8 cellular contexts compared by ENCODE assay signal in the genomic region with DNA sequence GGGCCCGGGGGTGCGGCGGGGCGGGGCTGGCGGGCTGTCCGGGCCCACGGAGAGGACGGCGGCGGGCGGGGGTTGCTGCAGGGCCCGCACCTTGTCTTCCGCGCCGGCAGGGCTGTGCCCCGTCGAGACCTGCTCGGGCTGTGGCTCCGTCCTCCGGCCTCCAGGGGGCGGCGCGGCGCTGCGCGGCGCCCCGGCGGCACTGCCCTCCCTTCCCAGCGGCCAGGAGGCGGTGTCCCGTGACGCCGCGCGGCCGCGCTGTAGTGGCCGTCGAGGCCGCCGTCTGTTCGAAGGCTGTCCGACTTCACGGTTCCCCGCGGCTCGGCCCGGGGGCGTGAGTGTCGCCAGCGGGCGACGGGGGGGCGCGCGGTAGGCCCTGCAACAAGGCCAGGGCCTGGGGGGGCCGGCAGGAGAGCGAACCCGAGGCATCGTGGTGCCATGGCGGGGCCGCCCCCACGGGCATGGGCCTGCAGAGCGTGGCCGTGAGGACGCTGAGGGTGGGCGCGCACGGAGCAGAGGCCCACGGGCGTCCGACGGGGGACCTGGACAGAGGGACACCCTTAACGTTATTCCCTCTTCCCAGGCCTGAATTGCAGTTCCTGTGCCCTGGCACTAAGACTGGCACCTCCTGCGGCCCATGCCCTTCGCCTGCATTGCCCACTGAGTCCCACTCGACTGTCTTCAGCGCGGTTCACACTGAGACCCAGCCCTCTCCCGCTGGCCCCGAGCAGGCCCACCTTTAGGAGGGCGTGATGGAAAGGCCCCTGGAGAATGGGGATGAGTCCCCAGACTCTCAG. TPM values are rescaled to one million over a fixed set of nuclear protein-coding genes. Genes with fewer than 3 reads are reported as not detected.
DNase-seq lines count a peak whose midpoint lies in the region; ATAC-seq, FAIRE-seq and TF ChIP-seq lines count a peak whose summit lies in the region.

A gene with protein sequence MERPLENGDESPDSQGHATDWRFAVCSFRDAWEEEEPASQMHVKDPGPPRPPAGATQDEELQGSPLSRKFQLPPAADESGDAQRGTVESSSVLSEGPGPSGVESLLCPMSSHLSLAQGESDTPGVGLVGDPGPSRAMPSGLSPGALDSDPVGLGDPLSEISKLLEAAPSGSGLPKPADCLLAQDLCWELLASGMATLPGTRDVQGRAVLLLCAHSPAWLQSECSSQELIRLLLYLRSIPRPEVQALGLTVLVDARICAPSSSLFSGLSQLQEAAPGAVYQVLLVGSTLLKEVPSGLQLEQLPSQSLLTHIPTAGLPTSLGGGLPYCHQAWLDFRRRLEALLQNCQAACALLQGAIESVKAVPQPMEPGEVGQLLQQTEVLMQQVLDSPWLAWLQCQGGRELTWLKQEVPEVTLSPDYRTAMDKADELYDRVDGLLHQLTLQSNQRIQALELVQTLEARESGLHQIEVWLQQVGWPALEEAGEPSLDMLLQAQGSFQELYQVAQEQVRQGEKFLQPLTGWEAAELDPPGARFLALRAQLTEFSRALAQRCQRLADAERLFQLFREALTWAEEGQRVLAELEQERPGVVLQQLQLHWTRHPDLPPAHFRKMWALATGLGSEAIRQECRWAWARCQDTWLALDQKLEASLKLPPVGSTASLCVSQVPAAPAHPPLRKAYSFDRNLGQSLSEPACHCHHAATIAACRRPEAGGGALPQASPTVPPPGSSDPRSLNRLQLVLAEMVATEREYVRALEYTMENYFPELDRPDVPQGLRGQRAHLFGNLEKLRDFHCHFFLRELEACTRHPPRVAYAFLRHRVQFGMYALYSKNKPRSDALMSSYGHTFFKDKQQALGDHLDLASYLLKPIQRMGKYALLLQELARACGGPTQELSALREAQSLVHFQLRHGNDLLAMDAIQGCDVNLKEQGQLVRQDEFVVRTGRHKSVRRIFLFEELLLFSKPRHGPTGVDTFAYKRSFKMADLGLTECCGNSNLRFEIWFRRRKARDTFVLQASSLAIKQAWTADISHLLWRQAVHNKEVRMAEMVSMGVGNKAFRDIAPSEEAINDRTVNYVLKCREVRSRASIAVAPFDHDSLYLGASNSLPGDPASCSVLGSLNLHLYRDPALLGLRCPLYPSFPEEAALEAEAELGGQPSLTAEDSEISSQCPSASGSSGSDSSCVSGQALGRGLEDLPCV (plus strand): TSS at position 237 of the 794 bp plus-strand sequence. CDS start 513 bp downstream, at position 750.

- FAIRE-seq in GM19239 (lab: Jason Lieb, UNC), result peak; percentile 56

- peaks cover 6 to 26% (median 21%) of the 10 kb centered on the region in 7 donors for H3K4me1 Mint-ChIP-seq in naive thymus-derived CD4-positive, alpha-beta T cell

- H3K4me2 ChIP-seq in BLaER1 treated with 17β-estradiol and CSF1 and Interleukin-3, amounts not matched to agents 10 nM and 100 nM, result peak within 1 kb of the TSS; percentile 86 to 99 (median 97)
- H3K4me2 ChIP-seq in OCI-LY1 (ENCODE audit: low read length), result peak within 1 kb of the TSS; percentile 72

- H3K27ac ChIP-seq in BLaER1 treated with 17β-estradiol and CSF1 and Interleukin-3, amounts not matched to agents 10 nM and 100 nM, result peak within 1 kb of the TSS; percentile 19 to 77 (median 72); a peak in 21 of 22 replicates
- H3K27ac ChIP-seq in OCI-LY1 (ENCODE audit: low read depth, low read length, poor library complexity, severe bottlenecking) (no peak within 1 kb of the TSS), esophagus squamous epithelium (peak within 1 kb of the TSS; percentile 46 to 83 (median 76))
- peak within 1 kb of the TSS; percentile 72 for H3K27ac ChIP-seq in naive thymus-derived CD4-positive, alpha-beta T cell (ENCODE audit: low read depth, low read length)

- ATAC-seq in HG03571 (IDR thresholded peaks at IDR 0.05; ENCODE audit: unreplicated experiment), result peak; percentile 71
- peak; percentile 98 for ATAC-seq in naive thymus-derived CD4-positive, alpha-beta T cell

- peak within 1 kb of the TSS; percentile 62 to 93 (median 78) for H3K27ac Mint-ChIP-seq in naive thymus-derived CD4-positive, alpha-beta T cell

- POLR2A ChIA-PET in naive thymus-derived CD4-positive, alpha-beta T cell (lab: Charles Lee), result no interaction called here

- CTCF ChIA-PET in naive thymus-derived CD4-positive, alpha-beta T cell (lab: Charles Lee), result no interaction called here

- peak within 1 kb of the TSS; percentile 52 to 71 (median 62) for H3K4me3 ChIP-seq in BLaER1 treated with 17β-estradiol and CSF1 and Interleukin-3, amounts not matched to agents 10 nM and 100 nM
- H3K4me3 ChIP-seq in OCI-LY1 (ENCODE audit: low read depth, low read length, poor library complexity, severe bottlenecking), result peak within 1 kb of the TSS; percentile 78
- peak within 1 kb of the TSS; percentile 53 to 83 (median 70) for H3K4me3 ChIP-seq in esophagus squamous epithelium
- peak within 1 kb of the TSS; percentile 70 for H3K4me3 ChIP-seq in naive thymus-derived CD4-positive, alpha-beta T cell (ENCODE audit: low read length)

- DNase-seq in GM19239 (ENCODE audit: insufficient read length, low spot score) (peak; percentile 98), activated T-cell treated with anti-CD3 and anti-CD28 coated beads for 4 hours (peak; percentile 67), esophagus squamous epithelium (lab: John Stamatoyannopoulos, UW) (no peak)
- DNase-seq in naive thymus-derived CD4-positive, alpha-beta T cell, result peak in 8 of 9 donors; percentile 61 to 79 (median 73)
- peak; percentile 59 to 76 (median 70) for DNase-seq in stimulated activated naive CD4-positive, alpha-beta T cell (lab: John Stamatoyannopoulos, UW)

- no peaks in the 10 kb centered on the region for H3K9me3 Mint-ChIP-seq in naive thymus-derived CD4-positive, alpha-beta T cell

- TF ChIP-seq CTCF in OCI-LY1 (IDR thresholded peaks at IDR 0.05; ENCODE audit: low read length) (peak; percentile 69), esophagus squamous epithelium (IDR thresholded peaks at IDR 0.05) (peak; percentile 51 to 93 (median 83))

- H3K27me3 Mint-ChIP-seq in naive thymus-derived CD4-positive, alpha-beta T cell, result no peaks in the 10 kb centered on the region

- H3F3A ChIP-seq in OCI-LY1 (ENCODE audit: insufficient read depth, low read length), result no peaks in the 10 kb centered on the region

- H3K4me1 ChIP-seq in BLaER1 treated with 17β-estradiol and CSF1 and Interleukin-3, amounts not matched to agents 10 nM and 100 nM, result peaks cover 30 to 43% (median 37%) of the 10 kb centered on the region in 10 experiments
- H3K4me1 ChIP-seq in OCI-LY1 (ENCODE audit: insufficient read depth, low read length, severe bottlenecking), result peaks cover 9% of the 10 kb centered on the region
- H3K4me1 ChIP-seq in esophagus squamous epithelium, result peaks cover 20 to 40% (median 23%) of the 10 kb centered on the region in 3 donors
- peaks cover 9 to 27% of the 10 kb centered on the region in 2 donors for H3K4me1 ChIP-seq in naive thymus-derived CD4-positive, alpha-beta T cell (ENCODE audit: control insufficient read depth in 2 of 2, insufficient read depth in 2 of 2, low read length in 2 of 2)

- H3K9me2 ChIP-seq in OCI-LY1 (ENCODE audit: low read depth, low read length), result no peaks in the 10 kb centered on the region

- WGBS in esophagus squamous epithelium, 2 donors, result 89% methylated on average over 6 of the region's 83 CpGs; no CpG with 5 or more reads in 1 of the 2 donors

- no peaks in the 10 kb centered on the region for H3K79me2 ChIP-seq in OCI-LY1 (ENCODE audit: insufficient read depth, low read length)

- H3K9ac ChIP-seq in BLaER1 treated with 17β-estradiol and CSF1 and Interleukin-3, amounts not matched to agents 10 nM and 100 nM, result peak within 1 kb of the TSS; percentile 63 to 83 (median 77)
- peak within 1 kb of the TSS; percentile 74 for H3K9ac ChIP-seq in OCI-LY1 (ENCODE audit: low read length)

- H2AFZ ChIP-seq in OCI-LY1 (ENCODE audit: low read length), result peak within 1 kb of the TSS; percentile 35; the same call in 1 of the 2 replicates

- no peaks in the 10 kb centered on the region for H3K9me3 ChIP-seq in BLaER1 treated with 17β-estradiol and CSF1 and Interleukin-3, amounts not matched to agents 10 nM and 100 nM (replicated peaks in 1 of 11)
- H3K9me3 ChIP-seq in OCI-LY1 (ENCODE audit: low read length) (no peaks in the 10 kb centered on the region), esophagus squamous epithelium (no peaks in the 10 kb centered on the region)
- H3K9me3 ChIP-seq in naive thymus-derived CD4-positive, alpha-beta T cell (ENCODE audit: control insufficient read depth in 2 of 3, low read length in 3 of 3), result no peaks in the 10 kb centered on the region

- intact Hi-C loops in esophagus squamous epithelium (cut with DNase I), result loop anchor here (10.0 kb wide), 1 partner anchor 135 kb away; a partner anchor contains a TSS
- intact Hi-C loops in naive thymus-derived CD4-positive, alpha-beta T cell (cut with micrococcal nuclease), result loop anchor here (1.0 to 10.0 kb wide), 10 partner anchors 33 to 332 kb away; a partner anchor contains a TSS

- peaks cover 0 to 20% (median 4%) of the 10 kb centered on the region in 11 experiments; a peak in 7 of 22 replicates for H3K36me3 ChIP-seq in BLaER1 treated with 17β-estradiol and CSF1 and Interleukin-3, amounts not matched to agents 10 nM and 100 nM
- H3K36me3 ChIP-seq in OCI-LY1 (ENCODE audit: insufficient read depth, low read length) (peaks cover 9% of the 10 kb centered on the region), esophagus squamous epithelium (peaks cover 0 to 23% (median 6%) of the 10 kb centered on the region in 3 donors)
- peaks cover 0 to 16% (median 0%) of the 10 kb centered on the region in 3 experiments for H3K36me3 ChIP-seq in naive thymus-derived CD4-positive, alpha-beta T cell (ENCODE audit: control insufficient read depth in 2 of 3, insufficient read depth in 3 of 3, low read length in 3 of 3)

- H3K36me3 Mint-ChIP-seq in naive thymus-derived CD4-positive, alpha-beta T cell, result peaks cover 0 to 10% (median 7%) of the 10 kb centered on the region in 5 donors

- TF ChIP-seq POLR2A in esophagus squamous epithelium (IDR thresholded peaks at IDR 0.05), result peak in 1 of 4 donors; percentile 19

- H4K20me1 ChIP-seq in BLaER1 treated with 17β-estradiol and CSF1 and Interleukin-3, amounts not matched to agents 10 nM and 100 nM, result peaks cover 0 to 10% (median 0%) of the 10 kb centered on the region in 11 experiments; a peak in 2 of 22 replicates
- H4K20me1 ChIP-seq in OCI-LY1 (ENCODE audit: insufficient read depth, low read length), result no peaks in the 10 kb centered on the region

- H3K4me3 Mint-ChIP-seq in naive thymus-derived CD4-positive, alpha-beta T cell, result peak within 1 kb of the TSS; percentile 74 to 90 (median 83)

- H3K27me3 ChIP-seq in BLaER1 treated with 17β-estradiol and CSF1 and Interleukin-3, amounts not matched to agents 10 nM and 100 nM, result peaks cover 0 to 5% (median 0%) of the 10 kb centered on the region in 11 experiments; a peak in 1 of 22 replicates
- H3K27me3 ChIP-seq in OCI-LY1 (ENCODE audit: insufficient read depth, low read length), result no peaks in the 10 kb centered on the region
- no peaks in the 10 kb centered on the region for H3K27me3 ChIP-seq in esophagus squamous epithelium
- no peaks in the 10 kb centered on the region for H3K27me3 ChIP-seq in naive thymus-derived CD4-positive, alpha-beta T cell (ENCODE audit: control insufficient read depth in 2 of 2, insufficient read depth in 2 of 2, low read length in 2 of 2)

RNA-seq across cellular contexts. Expression of the gene that starts here (rescaled TPM):
- total RNA-seq in esophagus squamous epithelium, result 10 to 100 TPM in 1 of 4 donors, 1 to 10 TPM in 3; 5.0 to 11.4 (median 7.5) TPM
- 10 to 100 TPM; 18.9 to 32.3 (median 26.1) TPM for total RNA-seq in naive thymus-derived CD4-positive, alpha-beta T cell
- polyA plus RNA-seq in naive thymus-derived CD4-positive, alpha-beta T cell, result 1 to 10 TPM; 6.2 to 9.1 TPM
